Comparison of ENCODE assay signal across 27 cellular contexts in the genomic region with DNA sequence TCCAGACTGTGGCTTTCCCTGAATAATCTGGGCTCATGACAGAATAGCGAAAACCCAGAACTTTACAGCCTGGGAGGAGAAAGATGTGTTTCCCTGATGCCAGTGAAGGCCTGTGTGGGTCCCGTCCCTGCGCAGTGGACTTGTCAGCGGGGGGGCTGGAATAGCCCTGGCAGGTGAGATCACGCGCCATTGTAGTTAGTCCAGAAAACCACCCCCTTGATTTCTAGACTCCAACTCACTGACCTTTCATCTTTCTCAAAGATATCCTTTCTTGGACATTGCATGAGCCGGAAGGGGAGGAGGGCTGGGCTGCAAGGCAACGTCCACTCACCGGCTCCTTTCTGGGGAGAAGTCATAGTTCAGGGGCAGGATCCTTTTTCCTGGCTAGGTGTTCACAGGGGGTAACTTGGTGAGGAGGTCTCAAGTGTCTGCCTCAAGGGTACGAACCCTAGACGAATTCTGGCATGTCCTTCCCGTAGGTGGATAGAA. TPM values are rescaled to one million over a fixed set of nuclear protein-coding genes. Genes with fewer than 3 reads are reported as not detected.
"Had no signal": no experiment of that assay in that cellular context is flagged by ENCODE, and none has a peak within 500 bp of the region (broad histone marks: within the 10 kb centered on the region; RNA-seq: fewer than 3 reads in every experiment).

No MANE protein-coding gene starts in this region.

- ATAC-seq: gastroesophageal sphincter; left colon; naive thymus-derived CD4-positive, alpha-beta T cell; sciatic nerve; stimulated activated naive CD8-positive, alpha-beta T cell treated with anti-CD3 and anti-CD28 coated beads, Interleukin-15, Interleukin-2, amounts not matched to agents 100 U/mL and 50 U/mL, for 24 hours had no signal

- H3K4me1 Mint-ChIP-seq: activated naive CD4-positive, alpha-beta T cell treated with anti-CD3 and anti-CD28 coated beads, Interleukin-2, amount 10 ng/mL, durations not matched to agents 7 days and 5 days; naive thymus-derived CD4-positive, alpha-beta T cell had no signal

- H2AFZ ChIP-seq: hepatocyte had no signal

- H3K9me3 Mint-ChIP-seq: activated CD4-positive, alpha-beta memory T cell treated with anti-CD3 and anti-CD28 coated beads for 36 hours; activated naive CD4-positive, alpha-beta T cell treated with anti-CD3 and anti-CD28 coated beads, Interleukin-2, amount 10 ng/mL, durations not matched to agents 7 days and 5 days; activated naive CD8-positive, alpha-beta T cell treated with anti-CD3 and anti-CD28 coated beads, Interleukin-2, amount 10 ng/mL, durations not matched to agents 7 days and 5 days; activated T-cell treated with anti-CD3 and anti-CD28 coated beads, Interleukin-2, amount 50 U/mL, for 24 hours; neural crest cell had no signal

- H3K27me3 ChIP-seq: brain microvascular endothelial cell, gastroesophageal sphincter, hepatocyte, upper lobe of left lung, vagina had no signal

- H3K4me3 ChIP-seq: gastroesophageal sphincter, hepatocyte, skin epidermis, upper lobe of left lung, vagina had no signal

- H3K36me3 Mint-ChIP-seq: activated CD4-positive, alpha-beta memory T cell treated with anti-CD3 and anti-CD28 coated beads for 36 hours; activated naive CD4-positive, alpha-beta T cell treated with anti-CD3 and anti-CD28 coated beads, Interleukin-2, amount 10 ng/mL, durations not matched to agents 7 days and 5 days; activated naive CD8-positive, alpha-beta T cell treated with anti-CD3 and anti-CD28 coated beads, Interleukin-2, amount 10 ng/mL, durations not matched to agents 7 days and 5 days; mesothelial cell of epicardium had no signal

- DNase-seq: activated CD4-positive, alpha-beta memory T cell treated with anti-CD3 and anti-CD28 coated beads for 36 hours; activated CD4-positive, alpha-beta T cell treated with anti-CD3 and anti-CD28 coated beads for 4 hours; activated CD8-positive, alpha-beta memory T cell treated with anti-CD3 and anti-CD28 coated beads, Interleukin-2, amount 50 U/mL, for 4 hours; activated gamma-delta T cell; activated naive CD4-positive, alpha-beta T cell treated with anti-CD3 and anti-CD28 coated beads, Interleukin-2, amount 10 ng/mL, durations not matched to agents 7 days and 5 days; activated naive CD8-positive, alpha-beta T cell treated with anti-CD3 and anti-CD28 coated beads, Interleukin-2, amount 10 ng/mL, durations not matched to agents 7 days and 5 days; activated T-cell treated with anti-CD3 and anti-CD28 coated beads, Interleukin-2, amount 50 U/mL, for 24 hours; brain microvascular endothelial cell; cortex of kidney; kidney; left colon; mammary epithelial cell; naive thymus-derived CD4-positive, alpha-beta T cell; posterior cingulate gyrus; stimulated activated CD4-positive, alpha-beta T cell treated with anti-CD3 and anti-CD28 coated beads, Interleukin-12 subunit alpha, Interleukin-12 subunit beta, amount 100 ng/mL, for 4 hours; stimulated activated CD4-positive, alpha-beta T cell treated with anti-CD3 and anti-CD28 coated beads, Interleukin-4, amount 100 ng/mL, for 1 hour; stimulated activated naive CD8-positive, alpha-beta T cell treated with anti-CD3 and anti-CD28 coated beads, Interleukin-15, Interleukin-2, amounts not matched to agents 100 U/mL and 50 U/mL, for 24 hours; upper lobe of left lung had no signal

- H3K36me3 ChIP-seq: brain microvascular endothelial cell, gastroesophageal sphincter, thoracic aorta, upper lobe of left lung, vagina had no signal

- H3K27ac ChIP-seq: brain microvascular endothelial cell, hepatocyte, upper lobe of left lung, vagina, VCaP had no signal

- H3K4me3 Mint-ChIP-seq: activated CD4-positive, alpha-beta memory T cell treated with anti-CD3 and anti-CD28 coated beads for 36 hours; activated naive CD4-positive, alpha-beta T cell treated with anti-CD3 and anti-CD28 coated beads, Interleukin-2, amount 10 ng/mL, durations not matched to agents 7 days and 5 days; activated naive CD8-positive, alpha-beta T cell treated with anti-CD3 and anti-CD28 coated beads, Interleukin-2, amount 10 ng/mL, durations not matched to agents 7 days and 5 days; activated T-cell treated with anti-CD3 and anti-CD28 coated beads, Interleukin-2, amount 50 U/mL, for 24 hours; mesothelial cell of epicardium; naive thymus-derived CD4-positive, alpha-beta T cell; neural crest cell had no signal

- H3K9me3 ChIP-seq: gastroesophageal sphincter, thoracic aorta, upper lobe of left lung, vagina had no signal

- H3K4me2 ChIP-seq: hepatocyte had no signal

- H3K27ac Mint-ChIP-seq: activated CD4-positive, alpha-beta memory T cell treated with anti-CD3 and anti-CD28 coated beads for 36 hours; activated naive CD4-positive, alpha-beta T cell treated with anti-CD3 and anti-CD28 coated beads, Interleukin-2, amount 10 ng/mL, durations not matched to agents 7 days and 5 days; activated naive CD8-positive, alpha-beta T cell treated with anti-CD3 and anti-CD28 coated beads, Interleukin-2, amount 10 ng/mL, durations not matched to agents 7 days and 5 days; activated T-cell treated with anti-CD3 and anti-CD28 coated beads, Interleukin-2, amount 50 U/mL, for 24 hours; mesothelial cell of epicardium; naive thymus-derived CD4-positive, alpha-beta T cell had no signal

RNA-seq across cellular contexts. Expression of a gene that starts 22.2 kb away (rescaled TPM):
- total RNA-seq: activated naive CD8-positive, alpha-beta T cell treated with anti-CD3 and anti-CD28 coated beads, Interleukin-2, amount 10 ng/mL, durations not matched to agents 7 days and 5 days had no signal
- polyA plus RNA-seq: naive thymus-derived CD4-positive, alpha-beta T cell had no signal
